In the genomic region with DNA sequence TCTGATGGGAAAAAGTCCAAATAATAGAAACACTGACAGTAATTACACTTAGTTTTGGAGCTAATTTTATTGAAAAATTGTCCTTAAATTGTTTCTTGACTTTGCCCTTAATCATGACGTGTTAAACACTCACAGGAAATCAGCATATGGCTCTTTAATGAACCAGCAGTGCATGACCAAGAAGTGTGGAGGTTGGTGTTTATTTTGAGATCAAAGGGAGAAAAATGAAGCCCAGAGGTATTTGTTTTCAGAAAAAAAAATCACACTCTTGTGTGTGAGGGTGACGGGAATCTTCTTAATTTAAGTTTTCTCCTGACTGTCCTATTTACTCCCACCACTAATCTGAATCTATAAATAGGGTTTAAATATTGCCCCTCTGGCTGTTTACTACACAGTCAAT, we compare ENCODE assay signal across 8 cellular contexts. TPM values are rescaled to one million over a fixed set of nuclear protein-coding genes. Genes with fewer than 3 reads are reported as not detected.
DNase-seq lines count a peak whose midpoint lies in the region; ATAC-seq and TF ChIP-seq lines count a peak whose summit lies in the region.
"Had no signal": no experiment of that assay in that cellular context is flagged by ENCODE, and none has a peak within 500 bp of the region (broad histone marks: within the 10 kb centered on the region; RNA-seq: fewer than 3 reads in every experiment).

No MANE protein-coding gene starts in this region.

- H3K27me3 Mint-ChIP-seq in HFFc6 (ENCODE audit: insufficient read depth) (no peaks in the 10 kb centered on the region; the same call in 1 of the 2 replicates), T-helper 17 cell (peaks cover 29% of the 10 kb centered on the region)
- H3K27me3 Mint-ChIP-seq in natural killer cell treated with Interleukin-12 subunit alpha and Interleukin-12 subunit beta and Interleukin-15 and Interleukin-18, amount 100 ng/mL, for 72 hours: peaks cover 20 to 29% of the 10 kb centered on the region in 2 donors

- no peaks in the 10 kb centered on the region for H3K9me3 Mint-ChIP-seq in HFFc6
- no peaks in the 10 kb centered on the region for H3K9me3 Mint-ChIP-seq in natural killer cell treated with Interleukin-12 subunit alpha and Interleukin-12 subunit beta and Interleukin-15 and Interleukin-18, amount 100 ng/mL, for 72 hours

- no peak for ATAC-seq in T-helper 17 cell
- no peak for ATAC-seq in natural killer cell treated with Interleukin-12 subunit alpha and Interleukin-12 subunit beta and Interleukin-15 and Interleukin-18, amount 100 ng/mL, for 72 hours

- DNase-seq in GM10266 (ENCODE audit: extremely low spot score) (peak; percentile 8), HFFc6 (no peak), T-helper 17 cell (no peak), H4 (ENCODE audit: low spot score) (no peak), dedifferentiated amniotic fluid mesenchymal stem cell (ENCODE audit: extremely low spot score) (no peak)
- no peak for DNase-seq in natural killer cell treated with Interleukin-12 subunit alpha and Interleukin-12 subunit beta and Interleukin-15 and Interleukin-18, amount 100 ng/mL, for 72 hours (ENCODE audit: low spot score)
- no peak for DNase-seq in stimulated activated CD4-positive, alpha-beta T cell treated with anti-CD3 and anti-CD28 coated beads, Interleukin-4, amount 100 ng/mL, for 24 hours

- H3K4me1 Mint-ChIP-seq in HFFc6 (ENCODE audit: low read depth) (peaks cover 11% of the 10 kb centered on the region), T-helper 17 cell (peaks cover 2% of the 10 kb centered on the region)
- H3K4me1 Mint-ChIP-seq in natural killer cell treated with Interleukin-12 subunit alpha and Interleukin-12 subunit beta and Interleukin-15 and Interleukin-18, amount 100 ng/mL, for 72 hours (ENCODE audit: low read depth in 2 of 2): peaks cover 2 to 8% of the 10 kb centered on the region in 2 donors

- TF ChIP-seq CTCF in GM10266 (IDR thresholded peaks at IDR 0.05; ENCODE audit: control insufficient read depth, insufficient read depth, low read depth, missing control alignments) (no peak), HFFc6 (IDR thresholded peaks at IDR 0.05) (no peak)

- H3K4me3 Mint-ChIP-seq in HFFc6 (peak overlapping the region; percentile 80), T-helper 17 cell (peak overlapping the region; percentile 89)
- peak overlapping the region; percentile 66 for H3K4me3 Mint-ChIP-seq in natural killer cell treated with Interleukin-12 subunit alpha and Interleukin-12 subunit beta and Interleukin-15 and Interleukin-18, amount 100 ng/mL, for 72 hours

- no peaks in the 10 kb centered on the region for H3K9me3 ChIP-seq in T-helper 17 cell (ENCODE audit: control insufficient read depth, low read length, poor library complexity, severe bottlenecking)
- H3K9me3 ChIP-seq: neutrophil had no signal

- H3K36me3 Mint-ChIP-seq in HFFc6 (ENCODE audit: low read depth) (no peaks in the 10 kb centered on the region), T-helper 17 cell (ENCODE audit: low read depth) (peaks cover 2% of the 10 kb centered on the region)
- no peaks in the 10 kb centered on the region for H3K36me3 Mint-ChIP-seq in natural killer cell treated with Interleukin-12 subunit alpha and Interleukin-12 subunit beta and Interleukin-15 and Interleukin-18, amount 100 ng/mL, for 72 hours

- H3K27ac Mint-ChIP-seq in HFFc6 (peak overlapping the region; percentile 72), T-helper 17 cell (peak overlapping the region; percentile 85)
- H3K27ac Mint-ChIP-seq in natural killer cell treated with Interleukin-12 subunit alpha and Interleukin-12 subunit beta and Interleukin-15 and Interleukin-18, amount 100 ng/mL, for 72 hours: peak overlapping the region in 1 of 2 donors; percentile 60

RNA-seq across cellular contexts. Expression of a gene that starts 28.8 kb away (rescaled TPM):
- total RNA-seq in HFFc6 (2021; fragmentation: NEBNext Ultra II Directional; extraction: Animal tissue kit (Norgen Biotek cat#: 25700)): 1 to 10 TPM; 4.6 to 7.6 (median 7.4) TPM
- total RNA-seq in T-helper 17 cell: 1 to 10 TPM; 1.4 to 2.7 TPM
- under 1 TPM; 0.20 to 0.26 TPM for total RNA-seq in natural killer cell treated with Interleukin-12 subunit alpha and Interleukin-12 subunit beta and Interleukin-15 and Interleukin-18, amount 100 ng/mL, for 72 hours
- total RNA-seq in H4 (2014; rRNA removed; shearing (Covaris generic)): 6.6 and 8.0 TPM in 2 replicates
